10 cellular contexts compared by ENCODE assay signal in genomic region chr7:13850185-13850752, GRCh38.
DNase-seq lines count a peak whose midpoint lies in the region; ATAC-seq and TF ChIP-seq lines count a peak whose summit lies in the region.
"Had no signal": no experiment of that assay in that cellular context is flagged by ENCODE, and none has a peak within 500 bp of the region (broad histone marks: within the 10 kb centered on the region; RNA-seq: fewer than 3 reads in every experiment).

No MANE protein-coding gene starts in this region.

- H3K4me1 Mint-ChIP-seq in endodermal cell, result peaks cover 21% of the 10 kb centered on the region

- H3K27ac Mint-ChIP-seq in endodermal cell, result peak overlapping the region; percentile 69

- H3K27me3 ChIP-seq in endodermal cell (ENCODE audit: control insufficient read depth, insufficient read depth, low read length, poor library complexity, severe bottlenecking), result no peaks in the 10 kb centered on the region
- H3K27me3 ChIP-seq: heart right ventricle had no signal

- H3K9me3 ChIP-seq in endodermal cell (ENCODE audit: control insufficient read depth, low read length), result no peaks in the 10 kb centered on the region
- H3K9me3 ChIP-seq: heart right ventricle had no signal

- H3K27me3 Mint-ChIP-seq in endodermal cell (ENCODE audit: insufficient read depth), result no peaks in the 10 kb centered on the region

- H3K36me3 ChIP-seq in endodermal cell (ENCODE audit: control insufficient read depth, insufficient read depth, low read length), result no peaks in the 10 kb centered on the region
- H3K36me3 ChIP-seq: heart right ventricle had no signal

- DNase-seq in DMS 273 (lab: John Stamatoyannopoulos, UW; ENCODE audit: unreplicated experiment) (peak; percentile 40), DMS 273 treated with DMSO at 0.1 percent for 48 hours (lab: John Stamatoyannopoulos, UW) (no peak), NCI-H146 (lab: John Stamatoyannopoulos, UW) (peak; percentile 67), endodermal cell (peak; percentile 62), smooth muscle cell of the brain vasculature (ENCODE audit: low read depth, low spot score) (peak; percentile 77)
- DNase-seq: heart right ventricle had no signal

- H3K27ac ChIP-seq in endodermal cell (ENCODE audit: low read depth, low read length), result no peak overlapping the region
- H3K27ac ChIP-seq: 22Rv1 had no signal

- peaks cover 3% of the 10 kb centered on the region for H3K4me1 ChIP-seq in endodermal cell (ENCODE audit: control insufficient read depth, insufficient read depth, low read length)

- TF ChIP-seq CTCF in endodermal cell (conservative IDR thresholded peaks at IDR 0.05), result no peak

- 72% methylated on average over 2 of the region's 2 CpGs; no CpG with 5 or more reads in 1 of the 2 experiments for WGBS in endodermal cell (ENCODE audit: insufficient coverage in 1 of 2, insufficient read length in 1 of 2), 2 experiments

- H3K4me3 ChIP-seq in endodermal cell (ENCODE audit: low read length), result no peak overlapping the region
- H3K4me3 ChIP-seq: heart right ventricle had no signal

- ATAC-seq in HG02798 (IDR thresholded peaks at IDR 0.05; ENCODE audit: poor library complexity, unreplicated experiment) (peak; percentile 94), HG02642 (IDR thresholded peaks at IDR 0.05; ENCODE audit: poor library complexity, unreplicated experiment) (no peak)
- ATAC-seq in activated CD4-positive, CD25-positive, alpha-beta regulatory T cell treated with anti-CD3 and anti-CD28 coated beads, Interleukin-2, amount 50 U/mL, for 24 hours, result peak; percentile 82 to 94

- H3K9ac ChIP-seq in endodermal cell (ENCODE audit: extremely low read depth, low read length, poor library complexity, severe bottlenecking), result no peak overlapping the region

- no peak overlapping the region for H3K4me3 Mint-ChIP-seq in endodermal cell

- H3K36me3 Mint-ChIP-seq in endodermal cell (ENCODE audit: low read depth), result no peaks in the 10 kb centered on the region

- H3K9me3 Mint-ChIP-seq in endodermal cell, result no peaks in the 10 kb centered on the region
